8 cellular contexts compared by ENCODE assay signal in the genomic region with DNA sequence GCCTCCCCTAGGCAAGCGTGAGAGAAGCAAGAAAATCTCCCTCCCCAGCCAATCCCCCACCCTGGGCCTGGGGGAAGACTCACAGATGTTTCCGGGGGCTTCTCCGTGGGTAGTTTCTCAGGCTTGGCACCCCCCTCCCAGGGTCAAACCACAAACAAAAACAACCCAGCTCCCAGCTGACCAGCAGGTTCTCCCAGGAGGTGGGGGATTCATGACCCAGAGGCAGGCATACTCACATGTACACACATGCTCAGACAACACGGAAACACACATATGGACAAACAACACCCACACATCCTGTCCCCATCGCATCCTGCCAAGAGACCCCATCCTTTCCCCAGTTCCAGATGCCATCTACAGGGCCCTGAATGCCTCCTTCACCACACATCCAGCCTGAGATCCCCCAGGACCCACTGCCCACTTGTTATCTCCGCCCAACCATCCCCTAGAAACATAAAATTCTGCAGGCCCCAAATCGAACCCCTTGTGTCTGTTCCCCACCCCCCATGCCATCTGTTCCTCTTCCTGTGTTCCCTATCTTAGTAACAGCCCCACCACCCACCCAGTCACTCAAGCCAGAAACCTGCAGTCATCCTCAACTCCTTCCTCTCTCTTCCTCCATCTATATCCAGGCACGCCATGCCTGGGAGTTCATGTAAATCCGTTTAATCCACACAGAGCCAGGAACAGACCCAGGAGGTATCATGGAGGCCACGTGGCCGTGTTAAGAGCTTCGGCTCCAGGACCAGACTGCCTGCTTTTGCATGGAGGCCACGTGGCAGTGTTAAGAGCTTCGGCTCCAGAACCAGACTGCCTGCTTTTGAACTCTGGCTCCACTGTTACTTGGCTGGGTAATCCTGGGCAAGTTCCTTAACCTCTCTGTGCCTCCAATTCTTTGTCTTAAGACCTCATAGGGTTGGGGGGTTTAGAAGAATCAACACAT. TPM values are rescaled to one million over a fixed set of nuclear protein-coding genes. Genes with fewer than 3 reads are reported as not detected.
DNase-seq lines count a peak whose midpoint lies in the region; ATAC-seq lines count a peak whose summit lies in the region.

No MANE protein-coding gene starts in this region.

- WGBS in HUES64, result 68% methylated on average over 14 of the region's 14 CpGs

- H3K27me3 ChIP-seq in CD8-positive, alpha-beta memory T cell (ENCODE audit: insufficient read depth, low read length, poor library complexity, severe bottlenecking), result no peaks in the 10 kb centered on the region
- H3K27me3 ChIP-seq in HUES64 (ENCODE audit: insufficient read depth, low read length) (no peaks in the 10 kb centered on the region), iPS-15b (ENCODE audit: control insufficient read depth, insufficient read depth, low read length) (no peaks in the 10 kb centered on the region)

- H3K27me3 Mint-ChIP-seq in CD8-positive, alpha-beta memory T cell, result peaks cover 0 to 18% of the 10 kb centered on the region in 2 donors
- no peaks in the 10 kb centered on the region for H3K27me3 Mint-ChIP-seq in activated T-cell treated with anti-CD3 and anti-CD28 coated beads, Interleukin-2, amount 50 U/mL, for 4 hours (ENCODE audit: low read depth)
- no peaks in the 10 kb centered on the region for H3K27me3 Mint-ChIP-seq in stimulated activated naive CD8-positive, alpha-beta T cell treated with anti-CD3 and anti-CD28 coated beads, Interleukin-15, amount 100 ng/mL, for 72 hours

- peaks cover 8 to 75% (median 12%) of the 10 kb centered on the region in 3 donors for H3K36me3 Mint-ChIP-seq in CD8-positive, alpha-beta memory T cell
- H3K36me3 Mint-ChIP-seq in activated T-cell treated with anti-CD3 and anti-CD28 coated beads, Interleukin-2, amount 50 U/mL, for 4 hours (ENCODE audit: insufficient read depth), result peaks cover 69% of the 10 kb centered on the region

- H3K27ac ChIP-seq in CD8-positive, alpha-beta memory T cell (ENCODE audit: low read depth, low read length), result peak overlapping the region; percentile 60
- H3K27ac ChIP-seq in HUES64 (ENCODE audit: low read depth, low read length), result peak overlapping the region; percentile 59

- H3K9me3 ChIP-seq in CD8-positive, alpha-beta memory T cell (ENCODE audit: low read length), result no peaks in the 10 kb centered on the region
- no peaks in the 10 kb centered on the region for H3K9me3 ChIP-seq in HUES64 (ENCODE audit: insufficient read depth, low read depth, low read length)
- H3K9me3 ChIP-seq in iPS-15b (ENCODE audit: control insufficient read depth, insufficient read depth, low read length), result no peaks in the 10 kb centered on the region

- peaks cover 69 to 74% (median 72%) of the 10 kb centered on the region in 3 donors for H3K4me1 Mint-ChIP-seq in CD8-positive, alpha-beta memory T cell
- H3K4me1 Mint-ChIP-seq in activated T-cell treated with anti-CD3 and anti-CD28 coated beads, Interleukin-2, amount 50 U/mL, for 4 hours (ENCODE audit: low read depth), result peaks cover 72% of the 10 kb centered on the region
- peaks cover 84% of the 10 kb centered on the region for H3K4me1 Mint-ChIP-seq in stimulated activated naive CD8-positive, alpha-beta T cell treated with anti-CD3 and anti-CD28 coated beads, Interleukin-15, amount 100 ng/mL, for 72 hours

- peaks cover 21% of the 10 kb centered on the region for H3K36me3 ChIP-seq in CD8-positive, alpha-beta memory T cell (ENCODE audit: insufficient read depth, low read length)
- H3K36me3 ChIP-seq in HUES64 (ENCODE audit: insufficient read depth, low read length), result peaks cover 32% of the 10 kb centered on the region
- peaks cover 27% of the 10 kb centered on the region for H3K36me3 ChIP-seq in iPS-15b (ENCODE audit: control insufficient read depth, insufficient read depth, low read length)

- H3K9ac ChIP-seq in HUES64 (ENCODE audit: low read depth, low read length) (0 out of 2 replicates have a peak overlapping the region, but pooled peaks have one; percentile 21), iPS-15b (ENCODE audit: low read depth, low read length) (no peak overlapping the region)

- DNase-seq in CD8-positive, alpha-beta memory T cell, result peak in 2 of 5 donors; percentile 41 to 67
- DNase-seq in GM19238 (ENCODE audit: insufficient read length, low spot score), result peak; percentile 53
- DNase-seq in activated T-cell treated with anti-CD3 and anti-CD28 coated beads, Interleukin-2, amount 50 U/mL, for 4 hours, result no peak
- DNase-seq in stimulated activated naive CD8-positive, alpha-beta T cell treated with anti-CD3 and anti-CD28 coated beads, Interleukin-15, amount 100 ng/mL, for 72 hours, result peak in 1 of 2 donors; percentile 47
- no peak for DNase-seq in NCI-H1436 treated with DMSO at 0.1 percent for 48 hours (lab: John Stamatoyannopoulos, UW)
- no peak for DNase-seq in effector CD8-positive, alpha-beta T cell (lab: John Stamatoyannopoulos, UW)

- H3K9me3 Mint-ChIP-seq in CD8-positive, alpha-beta memory T cell, result peaks cover 0 to 3% (median 0%) of the 10 kb centered on the region in 5 donors
- no peaks in the 10 kb centered on the region for H3K9me3 Mint-ChIP-seq in activated T-cell treated with anti-CD3 and anti-CD28 coated beads, Interleukin-2, amount 50 U/mL, for 4 hours
- no peaks in the 10 kb centered on the region for H3K9me3 Mint-ChIP-seq in stimulated activated naive CD8-positive, alpha-beta T cell treated with anti-CD3 and anti-CD28 coated beads, Interleukin-15, amount 100 ng/mL, for 72 hours

- H3K27ac Mint-ChIP-seq in CD8-positive, alpha-beta memory T cell, result peak overlapping the region; percentile 88 to 100 (median 99)
- peak overlapping the region; percentile 98 for H3K27ac Mint-ChIP-seq in stimulated activated naive CD8-positive, alpha-beta T cell treated with anti-CD3 and anti-CD28 coated beads, Interleukin-15, amount 100 ng/mL, for 72 hours

- CTCF ChIA-PET in CD8-positive, alpha-beta memory T cell (lab: Charles Lee), result interaction anchor here (1.3 to 1.6 kb wide), 5 partner anchors 42 to 143 kb away, joined by 3 to 4 read pairs (median 3); no protein-coding TSS in a partner anchor

- H3K4me3 ChIP-seq in CD8-positive, alpha-beta memory T cell (ENCODE audit: low read length), result peak overlapping the region; percentile 61
- no peak overlapping the region for H3K4me3 ChIP-seq in HUES64 (ENCODE audit: low read length)
- H3K4me3 ChIP-seq in iPS-15b (ENCODE audit: low read depth, low read length), result peak overlapping the region; percentile 13

- H3K4me3 Mint-ChIP-seq in CD8-positive, alpha-beta memory T cell, result peak overlapping the region; percentile 75 to 99 (median 86)
- H3K4me3 Mint-ChIP-seq in activated T-cell treated with anti-CD3 and anti-CD28 coated beads, Interleukin-2, amount 50 U/mL, for 4 hours, result peak overlapping the region; percentile 95
- peak overlapping the region; percentile 92 to 93 for H3K4me3 Mint-ChIP-seq in stimulated activated naive CD8-positive, alpha-beta T cell treated with anti-CD3 and anti-CD28 coated beads, Interleukin-15, amount 100 ng/mL, for 72 hours

- no peak for ATAC-seq in activated T-cell treated with anti-CD3 and anti-CD28 coated beads, Interleukin-2, amount 50 U/mL, for 4 hours
- no peak for ATAC-seq in stimulated activated naive CD8-positive, alpha-beta T cell treated with anti-CD3 and anti-CD28 coated beads, Interleukin-15, amount 100 ng/mL, for 72 hours

- peaks cover 62% of the 10 kb centered on the region for H3K4me1 ChIP-seq in CD8-positive, alpha-beta memory T cell (ENCODE audit: insufficient read depth, low read length)
- peaks cover 48% of the 10 kb centered on the region for H3K4me1 ChIP-seq in HUES64 (ENCODE audit: insufficient read depth, low read length)
- peaks cover 44% of the 10 kb centered on the region for H3K4me1 ChIP-seq in iPS-15b (ENCODE audit: control insufficient read depth, insufficient read depth, low read length)

- POLR2A ChIA-PET in CD8-positive, alpha-beta memory T cell (lab: Charles Lee), result no interaction called here

RNA-seq across cellular contexts. Expression of gene CSRNP1, which starts 5.0 kb away (rescaled TPM):
- 10 to 100 TPM; 31.7 to 33.8 TPM for total RNA-seq in CD8-positive, alpha-beta memory T cell
- polyA plus RNA-seq in CD8-positive, alpha-beta memory T cell, result 30.7 TPM
- polyA plus RNA-seq in HUES64 (2013, experiment 1 of 2), result 5.1 TPM
- polyA plus RNA-seq in HUES64 (2013, experiment 2 of 2), result 5.8 TPM
- total RNA-seq in activated T-cell treated with anti-CD3 and anti-CD28 coated beads, Interleukin-2, amount 50 U/mL, for 4 hours, result 10 to 100 TPM; 88.9 to 96.6 (median 95.1) TPM

RNA-seq across cellular contexts. Expression of gene TTC21A, which starts 40.9 kb away (rescaled TPM):
- 1 to 10 TPM in 1 of 2 experiments, under 1 TPM in 1; 0.80 to 1.1 TPM for total RNA-seq in CD8-positive, alpha-beta memory T cell
- polyA plus RNA-seq in CD8-positive, alpha-beta memory T cell, result 0.67 TPM
- polyA plus RNA-seq in HUES64 (2013, experiment 1 of 2), result 1.00 TPM
- polyA plus RNA-seq in HUES64 (2013, experiment 2 of 2), result 1.6 TPM
- 1 to 10 TPM in 2 of 3 donors, under 1 TPM in 1; 0.84 to 1.1 (median 1.0) TPM for total RNA-seq in activated T-cell treated with anti-CD3 and anti-CD28 coated beads, Interleukin-2, amount 50 U/mL, for 4 hours

RNA-seq across cellular contexts. Expression of gene GORASP1, which starts 41.0 kb away (rescaled TPM):
- total RNA-seq in CD8-positive, alpha-beta memory T cell, result 10 to 100 TPM; 21.6 to 22.8 TPM
- polyA plus RNA-seq in CD8-positive, alpha-beta memory T cell, result 16.9 TPM
- 16.2 TPM for polyA plus RNA-seq in HUES64 (2013, experiment 1 of 2)
- 21.9 TPM for polyA plus RNA-seq in HUES64 (2013, experiment 2 of 2)
- total RNA-seq in activated T-cell treated with anti-CD3 and anti-CD28 coated beads, Interleukin-2, amount 50 U/mL, for 4 hours, result 10 to 100 TPM; 31.8 to 34.7 (median 33.0) TPM

RNA-seq across cellular contexts. Expression of gene XIRP1, which starts 44.0 kb away (rescaled TPM):
- total RNA-seq in CD8-positive, alpha-beta memory T cell, result 1 to 10 TPM; 4.1 to 5.3 TPM
- not detected for polyA plus RNA-seq in CD8-positive, alpha-beta memory T cell
- not detected for polyA plus RNA-seq in HUES64 (2013, experiment 1 of 2)
- polyA plus RNA-seq in HUES64 (2013, experiment 2 of 2), result 0.13 TPM
- total RNA-seq in activated T-cell treated with anti-CD3 and anti-CD28 coated beads, Interleukin-2, amount 50 U/mL, for 4 hours, result 10 to 100 TPM; 13.1 to 20.6 (median 18.2) TPM
